In genomic region chr12:17949558-17950141, GRCh38 we compare ENCODE assay signal across 21 cellular contexts.
"Had no signal": no experiment of that assay in that cellular context is flagged by ENCODE, and none has a peak within 500 bp of the region (broad histone marks: within the 10 kb centered on the region; RNA-seq: fewer than 3 reads in every experiment).

No MANE protein-coding gene starts in this region.

- H3K27ac ChIP-seq: ascending aorta, colonic mucosa, psoas muscle, testis had no signal

- H3K4me1 Mint-ChIP-seq: activated naive CD4-positive, alpha-beta T cell treated with anti-CD3 and anti-CD28 coated beads, Interleukin-2, amount 50 U/mL, for 24 hours; central memory CD8-positive, alpha-beta T cell had no signal

- H3K36me3 Mint-ChIP-seq: activated naive CD4-positive, alpha-beta T cell treated with anti-CD3 and anti-CD28 coated beads, Interleukin-2, amount 50 U/mL, for 24 hours; type B pancreatic cell had no signal

- H3K27me3 Mint-ChIP-seq: activated naive CD4-positive, alpha-beta T cell treated with anti-CD3 and anti-CD28 coated beads, Interleukin-2, amount 50 U/mL, for 24 hours; central memory CD8-positive, alpha-beta T cell; type B pancreatic cell had no signal

- H3K27me3 ChIP-seq: ascending aorta, colonic mucosa, testis had no signal

- ATAC-seq: activated CD4-positive, CD25-positive, alpha-beta regulatory T cell treated with anti-CD3 and anti-CD28 coated beads, Interleukin-2, amount 50 U/mL, for 24 hours; left lobe of liver; psoas muscle had no signal

- H3K27ac Mint-ChIP-seq: activated naive CD4-positive, alpha-beta T cell treated with anti-CD3 and anti-CD28 coated beads, Interleukin-2, amount 50 U/mL, for 24 hours; type B pancreatic cell had no signal

- DNase-seq: activated CD8-positive, alpha-beta memory T cell treated with anti-CD3 and anti-CD28 coated beads for 24 hours; activated CD8-positive, alpha-beta memory T cell treated with anti-CD3 and anti-CD28 coated beads, Interleukin-2, amount 50 U/mL, for 48 hours; activated effector memory CD4-positive, alpha-beta T cell treated with anti-CD3 and anti-CD28 coated beads, Interleukin-2, amount 50 U/mL, for 16 hours; activated T-cell treated with anti-CD3 and anti-CD28 coated beads, Interleukin-2, amount 50 U/mL, for 48 hours; colonic mucosa; erythroblast; foreskin melanocyte; glutamatergic neuron; hypothalamus; right cardiac atrium; small intestine; stimulated activated CD4-positive, alpha-beta T cell treated with anti-CD3 and anti-CD28 coated beads, Interleukin-4, amount 100 ng/mL, for 1 hour; T-helper 9 cell; testis had no signal

- H3K36me3 ChIP-seq: ascending aorta, colonic mucosa had no signal

- H3K4me3 ChIP-seq: ascending aorta, colonic mucosa, psoas muscle, testis had no signal

- H3K4me1 ChIP-seq: ascending aorta, colonic mucosa, psoas muscle, testis had no signal

- H3K4me3 Mint-ChIP-seq: activated naive CD4-positive, alpha-beta T cell treated with anti-CD3 and anti-CD28 coated beads, Interleukin-2, amount 50 U/mL, for 24 hours; central memory CD8-positive, alpha-beta T cell; type B pancreatic cell had no signal

- H3K9me3 Mint-ChIP-seq: type B pancreatic cell had no signal

- H3K9me3 ChIP-seq: ascending aorta, colonic mucosa, psoas muscle, testis had no signal
